23 cellular contexts compared by ENCODE assay signal in the genomic region with DNA sequence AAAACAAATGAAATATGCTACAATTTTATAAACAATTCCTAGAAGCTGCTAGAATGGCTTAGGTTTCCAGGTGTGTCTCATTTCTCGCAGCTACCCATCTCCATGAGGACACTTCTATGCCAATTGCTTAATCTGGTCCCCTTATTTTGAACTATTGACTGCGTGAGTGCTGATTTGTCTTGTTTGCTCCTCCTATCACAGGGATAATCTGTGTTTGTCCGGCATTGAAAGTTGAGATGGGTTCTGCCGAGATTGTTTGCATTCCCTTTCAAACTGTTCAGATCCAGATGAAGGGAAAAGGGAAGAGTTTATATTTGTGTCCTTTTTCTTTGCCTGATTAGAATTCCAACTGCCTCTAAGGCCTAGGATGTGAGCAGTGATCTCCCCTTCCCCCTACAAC.
"Had no signal": no experiment of that assay in that cellular context is flagged by ENCODE, and none has a peak within 500 bp of the region (broad histone marks: within the 10 kb centered on the region; RNA-seq: fewer than 3 reads in every experiment).

No MANE protein-coding gene starts in this region.

- H3K36me3 ChIP-seq: pancreas, transverse colon, upper lobe of right lung, uterus had no signal

- H3K9me3 ChIP-seq: mucosa of descending colon, neutrophil, pancreas, suprapubic skin, transverse colon, upper lobe of right lung, uterus had no signal

- H3K4me1 ChIP-seq: pancreas, suprapubic skin, transverse colon, upper lobe of right lung, uterus had no signal

- H3K27ac ChIP-seq: dorsolateral prefrontal cortex, neutrophil, pancreas, suprapubic skin, transverse colon, upper lobe of right lung, uterus had no signal

- H3K36me3 Mint-ChIP-seq: naive B cell; natural killer cell treated with Interleukin-12 subunit alpha and Interleukin-12 subunit beta and Interleukin-15 and Interleukin-18, amount 100 ng/mL, for 72 hours had no signal

- H3K4me3 Mint-ChIP-seq: mesothelial cell of epicardium; naive B cell; natural killer cell treated with Interleukin-12 subunit alpha and Interleukin-12 subunit beta and Interleukin-15 and Interleukin-18, amount 100 ng/mL, for 72 hours; neural crest cell; stimulated activated naive CD8-positive, alpha-beta T cell treated with anti-CD3 and anti-CD28 coated beads, Interleukin-15, amount 100 ng/mL, for 72 hours had no signal

- H3K27me3 ChIP-seq: dorsolateral prefrontal cortex, neutrophil, pancreas, suprapubic skin, transverse colon, upper lobe of right lung, uterus had no signal

- H3K4me3 ChIP-seq: dorsolateral prefrontal cortex, mucosa of descending colon, pancreas, smooth muscle cell, suprapubic skin, transverse colon, upper lobe of right lung, uterus had no signal

- H3K4me1 Mint-ChIP-seq: naive B cell had no signal

- H3K27ac Mint-ChIP-seq: mesothelial cell of epicardium; natural killer cell treated with Interleukin-12 subunit alpha and Interleukin-12 subunit beta and Interleukin-15 and Interleukin-18, amount 100 ng/mL, for 72 hours; progenitor cell of endocrine pancreas; stimulated activated naive CD8-positive, alpha-beta T cell treated with anti-CD3 and anti-CD28 coated beads, Interleukin-15, amount 100 ng/mL, for 72 hours had no signal

- H3K27me3 Mint-ChIP-seq: naive B cell; natural killer cell treated with Interleukin-12 subunit alpha and Interleukin-12 subunit beta and Interleukin-15 and Interleukin-18, amount 100 ng/mL, for 72 hours; progenitor cell of endocrine pancreas; stimulated activated naive CD8-positive, alpha-beta T cell treated with anti-CD3 and anti-CD28 coated beads, Interleukin-15, amount 100 ng/mL, for 72 hours had no signal

- H3K9me3 Mint-ChIP-seq: mesothelial cell of epicardium; naive B cell; natural killer cell treated with Interleukin-12 subunit alpha and Interleukin-12 subunit beta and Interleukin-15 and Interleukin-18, amount 100 ng/mL, for 72 hours; neural crest cell; stimulated activated naive CD8-positive, alpha-beta T cell treated with anti-CD3 and anti-CD28 coated beads, Interleukin-15, amount 100 ng/mL, for 72 hours had no signal

- ATAC-seq: natural killer cell treated with Interleukin-12 subunit alpha and Interleukin-12 subunit beta and Interleukin-15 and Interleukin-18, amount 100 ng/mL, for 72 hours; pancreas; sciatic nerve; stimulated activated naive CD8-positive, alpha-beta T cell treated with anti-CD3 and anti-CD28 coated beads, Interleukin-15, amount 100 ng/mL, for 72 hours had no signal

- DNase-seq: dorsolateral prefrontal cortex; effector CD4-positive, alpha-beta T cell; head of caudate nucleus; mesenchymal stem cell; mucosa of descending colon; naive B cell; pancreas; stimulated activated CD4-positive, alpha-beta T cell treated with anti-CD3 and anti-CD28 coated beads, Interleukin-12 subunit alpha, Interleukin-12 subunit beta, amount 100 ng/mL, for 4 hours; stimulated activated CD4-positive, alpha-beta T cell treated with anti-CD3 and anti-CD28 coated beads, Interleukin-4, amount 100 ng/mL, for 1 hour; stimulated activated CD8-positive, alpha-beta memory T cell treated with anti-CD3 and anti-CD28 coated beads, Interleukin-4, amount 100 ng/mL, for 48 hours; stimulated activated naive CD4-positive, alpha-beta T cell; stimulated activated naive CD8-positive, alpha-beta T cell treated with anti-CD3 and anti-CD28 coated beads, Interleukin-15, amount 100 ng/mL, for 72 hours; transverse colon; upper lobe of right lung; uterus had no signal
